Comparison of ENCODE assay signal across 16 cellular contexts in the genomic region with DNA sequence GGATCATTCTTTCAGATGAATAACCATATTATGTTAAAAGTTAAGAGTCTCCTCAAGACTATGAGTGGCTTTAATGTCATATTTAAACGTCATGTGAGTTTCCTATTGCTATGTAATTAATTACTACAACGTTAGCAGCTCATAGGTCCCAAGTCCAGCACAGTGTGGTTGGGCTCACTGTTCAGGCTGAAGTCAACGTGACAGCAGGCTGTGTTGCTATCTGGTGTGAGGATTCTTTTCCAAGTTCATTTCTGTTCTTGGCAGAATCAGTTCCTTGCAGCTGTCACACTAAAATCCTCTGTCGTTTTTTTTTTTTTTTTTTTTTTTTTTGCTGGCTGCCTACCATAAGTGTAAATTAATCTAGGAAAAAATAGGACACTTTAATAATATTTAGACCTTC.
DNase-seq lines count a peak whose midpoint lies in the region; ATAC-seq, FAIRE-seq and TF ChIP-seq lines count a peak whose summit lies in the region.
"Had no signal": no experiment of that assay in that cellular context is flagged by ENCODE, and none has a peak within 500 bp of the region (broad histone marks: within the 10 kb centered on the region; RNA-seq: fewer than 3 reads in every experiment).

No MANE protein-coding gene starts in this region.

- H3K27me3 Mint-ChIP-seq in astrocyte (ENCODE audit: low read depth, unreplicated experiment) = no peaks in the 10 kb centered on the region
- H3K27me3 Mint-ChIP-seq: activated naive CD8-positive, alpha-beta T cell treated with anti-CD3 and anti-CD28 coated beads for 36 hours; stimulated activated memory B cell treated with anti-CD40 and anti-IgM and Interleukin-4, amounts not matched to agents 10 μg/mL and 1 μg/mL and 100 μg/mL, for 72 hours had no signal

- peaks cover 2% of the 10 kb centered on the region for H3K9me3 Mint-ChIP-seq in astrocyte (ENCODE audit: unreplicated experiment)
- H3K9me3 Mint-ChIP-seq: activated naive CD8-positive, alpha-beta T cell treated with anti-CD3 and anti-CD28 coated beads for 36 hours; stimulated activated memory B cell treated with anti-CD40 and anti-IgM and Interleukin-4, amounts not matched to agents 10 μg/mL and 1 μg/mL and 100 μg/mL, for 72 hours had no signal

- H3K9ac ChIP-seq in astrocyte (ENCODE audit: low read length) (no peak overlapping the region), skeletal muscle tissue (ENCODE audit: low read depth in 1 of 3, low read length in 3 of 3) (no peak overlapping the region)

- no peaks in the 10 kb centered on the region for H3K36me3 Mint-ChIP-seq in astrocyte (ENCODE audit: low read depth, unreplicated experiment)
- H3K36me3 Mint-ChIP-seq: activated naive CD8-positive, alpha-beta T cell treated with anti-CD3 and anti-CD28 coated beads for 36 hours; stimulated activated memory B cell treated with anti-CD40 and anti-IgM and Interleukin-4, amounts not matched to agents 10 μg/mL and 1 μg/mL and 100 μg/mL, for 72 hours had no signal

- no peak overlapping the region for H3K4me3 ChIP-seq in astrocyte (ENCODE audit: insufficient read depth, low read depth, low read length)
- no peak overlapping the region for H3K4me3 ChIP-seq in right cardiac atrium (ENCODE audit: low read length)
- peak overlapping the region in 1 of 3 donors; percentile 5 for H3K4me3 ChIP-seq in skeletal muscle tissue (ENCODE audit: low read length in 3 of 3)
- H3K4me3 ChIP-seq: prostate gland had no signal

- H3K4me3 Mint-ChIP-seq in astrocyte (ENCODE audit: unreplicated experiment) = no peak overlapping the region
- H3K4me3 Mint-ChIP-seq: activated naive CD8-positive, alpha-beta T cell treated with anti-CD3 and anti-CD28 coated beads for 36 hours; stimulated activated memory B cell treated with anti-CD40 and anti-IgM and Interleukin-4, amounts not matched to agents 10 μg/mL and 1 μg/mL and 100 μg/mL, for 72 hours had no signal

- WGBS in right cardiac atrium = 7% methylated on average over 4 of the region's 4 CpGs

- H3K4me1 ChIP-seq in astrocyte (ENCODE audit: insufficient read depth, low read length) = no peaks in the 10 kb centered on the region
- H3K4me1 ChIP-seq in right cardiac atrium (ENCODE audit: control insufficient read depth, insufficient read depth, low read length) = no peaks in the 10 kb centered on the region
- peaks cover 3 to 8% (median 7%) of the 10 kb centered on the region in 3 donors for H3K4me1 ChIP-seq in skeletal muscle tissue (ENCODE audit: control insufficient read depth in 3 of 3, insufficient read depth in 3 of 3, low read length in 3 of 3)
- H3K4me1 ChIP-seq: prostate gland had no signal

- H3K79me2 ChIP-seq in astrocyte (ENCODE audit: insufficient read depth, low read length) = no peaks in the 10 kb centered on the region

- no peaks in the 10 kb centered on the region for H4K20me1 ChIP-seq in astrocyte (ENCODE audit: insufficient read depth, low read length)

- no peak for TF ChIP-seq CTCF in astrocyte (IDR thresholded peaks at IDR 0.05; ENCODE audit: insufficient read depth, low read depth, low read length)

- H3K36me3 ChIP-seq in astrocyte (ENCODE audit: insufficient read depth, low read length) (no peaks in the 10 kb centered on the region), skeletal muscle tissue (ENCODE audit: control insufficient read depth in 3 of 3, insufficient read depth in 3 of 3, low read length in 3 of 3) (no peaks in the 10 kb centered on the region)
- H3K36me3 ChIP-seq: prostate gland had no signal

- no peak overlapping the region for H3K4me2 ChIP-seq in astrocyte (ENCODE audit: low read length)

- H3K4me1 Mint-ChIP-seq in astrocyte (ENCODE audit: low read depth, unreplicated experiment) = no peaks in the 10 kb centered on the region
- H3K4me1 Mint-ChIP-seq: activated naive CD8-positive, alpha-beta T cell treated with anti-CD3 and anti-CD28 coated beads for 36 hours; stimulated activated memory B cell treated with anti-CD40 and anti-IgM and Interleukin-4, amounts not matched to agents 10 μg/mL and 1 μg/mL and 100 μg/mL, for 72 hours had no signal

- DNase-seq in M059J (ENCODE audit: low read depth) = peak; percentile 22
- peak; percentile 25 for DNase-seq in astrocyte (ENCODE audit: low read depth)
- DNase-seq in right cardiac atrium = peak; percentile 63 to 83 (median 72)
- no peak for DNase-seq in HCEC 1CT
- no peak for DNase-seq in DMS79 treated with DMSO at 0.1 percent for 48 hours (lab: John Stamatoyannopoulos, UW)
- DNase-seq: activated naive CD8-positive, alpha-beta T cell treated with anti-CD3 and anti-CD28 coated beads for 36 hours; erythroblast; GOT3; NCI-H2029 treated with DMSO at 0.1 percent for 48 hours; stimulated activated CD4-positive, alpha-beta T cell treated with anti-CD3 and anti-CD28 coated beads, Interleukin-4, amount 100 ng/mL, for 24 hours; T-helper 1 cell had no signal

- H3K9me3 ChIP-seq in astrocyte (ENCODE audit: insufficient read depth, low read depth, low read length) (no peaks in the 10 kb centered on the region), right cardiac atrium (ENCODE audit: control insufficient read depth, low read length) (no peaks in the 10 kb centered on the region), skeletal muscle tissue (ENCODE audit: control insufficient read depth in 3 of 3, low read length in 3 of 3) (no peaks in the 10 kb centered on the region)
- H3K9me3 ChIP-seq: prostate gland had no signal

- no peak overlapping the region for H2AFZ ChIP-seq in astrocyte (ENCODE audit: low read depth, low read length)

- no peak overlapping the region for H3K27ac Mint-ChIP-seq in astrocyte (ENCODE audit: unreplicated experiment)
- H3K27ac Mint-ChIP-seq: activated naive CD8-positive, alpha-beta T cell treated with anti-CD3 and anti-CD28 coated beads for 36 hours; stimulated activated memory B cell treated with anti-CD40 and anti-IgM and Interleukin-4, amounts not matched to agents 10 μg/mL and 1 μg/mL and 100 μg/mL, for 72 hours had no signal

- FAIRE-seq in astrocyte (lab: Jason Lieb, UNC) = no peak

- H3K27me3 ChIP-seq in astrocyte (ENCODE audit: insufficient read depth, low read length) = no peaks in the 10 kb centered on the region
- no peaks in the 10 kb centered on the region for H3K27me3 ChIP-seq in right cardiac atrium (ENCODE audit: control insufficient read depth, insufficient read depth)
- no peaks in the 10 kb centered on the region for H3K27me3 ChIP-seq in skeletal muscle tissue (ENCODE audit: control insufficient read depth in 3 of 3, insufficient read depth in 3 of 3, low read length in 3 of 3)

- ATAC-seq in right cardiac atrium (peak; percentile 97 to 99), HG03025 (IDR thresholded peaks at IDR 0.05; ENCODE audit: low FRiP score, unreplicated experiment) (no peak)
- ATAC-seq: stimulated activated memory B cell treated with anti-CD40 and anti-IgM and Interleukin-4, amounts not matched to agents 10 μg/mL and 1 μg/mL and 100 μg/mL, for 72 hours had no signal

- intact Hi-C loops in right cardiac atrium (cut with DNase I) = no loop called here

- H3K27ac ChIP-seq in astrocyte (ENCODE audit: low read depth, low read length) (no peak overlapping the region), right cardiac atrium (ENCODE audit: low read length) (no peak overlapping the region), skeletal muscle tissue (ENCODE audit: low read depth, low read length) (peak overlapping the region; percentile 75)
- H3K27ac ChIP-seq: C4-2B, prostate gland had no signal

Comparison
In these comparisons a context has a peak if more than half of its experiments do, and no peak if none do; other contexts are left out.
1. DNase-seq: peak in M059J (single experiment), astrocyte (single experiment) and right cardiac atrium (3 of 3); none in HCEC 1CT (single experiment) and DMS79 treated with DMSO at 0.1 percent for 48 hours (single experiment).